Comparison of ENCODE assay signal across 16 cellular contexts in genomic region chr11:83871013-83871412, GRCh38.
DNase-seq lines count a peak whose midpoint lies in the region; ATAC-seq and TF ChIP-seq lines count a peak whose summit lies in the region.
"Had no signal": no experiment of that assay in that cellular context is flagged by ENCODE, and none has a peak within 500 bp of the region (broad histone marks: within the 10 kb centered on the region; RNA-seq: fewer than 3 reads in every experiment).

No MANE protein-coding gene starts in this region.

- no peaks in the 10 kb centered on the region for H3K9me3 ChIP-seq in SK-N-SH
- no peaks in the 10 kb centered on the region for H3K9me3 ChIP-seq in OCI-LY3 (ENCODE audit: insufficient read depth, low read length)
- H3K9me3 ChIP-seq: BLaER1 had no signal

- TF ChIP-seq EP300 in SK-N-SH (IDR thresholded peaks at IDR 0.05; ENCODE audit: borderline replicate concordance in 1 of 2, low read depth in 1 of 2, low read length in 1 of 2): no peak

- H3K79me2 ChIP-seq in SK-N-SH (ENCODE audit: insufficient read depth) (no peaks in the 10 kb centered on the region), OCI-LY3 (ENCODE audit: low read length) (no peaks in the 10 kb centered on the region)

- CTCF ChIA-PET in SK-N-SH (lab: Yijun Ruan, JAX): no interaction called here
- CTCF ChIA-PET in activated CD8-positive, alpha-beta T cell treated with anti-CD3 and anti-CD28 coated beads, Interleukin-2, amount 10 ng/mL, durations not matched to agents 7 days and 5 days (lab: Charles Lee): no interaction called here

- H4K20me1 ChIP-seq in SK-N-SH (ENCODE audit: insufficient read depth): no peaks in the 10 kb centered on the region
- H4K20me1 ChIP-seq in OCI-LY3 (ENCODE audit: insufficient read depth, low read length): no peaks in the 10 kb centered on the region
- H4K20me1 ChIP-seq: BLaER1 had no signal

- 73% methylated on average over 1 of the region's 1 CpG for WGBS in SK-N-SH (ENCODE audit: low lambda C conversion rate)

- H3K27me3 ChIP-seq in SK-N-SH (ENCODE audit: insufficient read depth) (no peaks in the 10 kb centered on the region), OCI-LY3 (ENCODE audit: low read depth, low read length) (no peaks in the 10 kb centered on the region)
- H3K27me3 ChIP-seq: BLaER1 had no signal

- H3K27ac Mint-ChIP-seq in CD14-positive monocyte: no peak overlapping the region
- H3K27ac Mint-ChIP-seq in activated CD8-positive, alpha-beta T cell treated with anti-CD3 and anti-CD28 coated beads, Interleukin-2, amount 10 ng/mL, durations not matched to agents 7 days and 5 days: no peak overlapping the region
- H3K27ac Mint-ChIP-seq: CD4-positive, alpha-beta T cell had no signal

- H3K36me3 ChIP-seq in SK-N-SH (replicated peaks in 1 of 2; ENCODE audit: control insufficient read depth in 1 of 2, insufficient read depth in 2 of 2, low read length in 1 of 2) (no peaks in the 10 kb centered on the region), OCI-LY3 (replicated peaks; ENCODE audit: low read depth, low read length) (peaks cover 5% of the 10 kb centered on the region)
- H3K36me3 ChIP-seq: BLaER1 had no signal

- peaks cover under 1% of the 10 kb centered on the region for H3F3A ChIP-seq in SK-N-SH (replicated peaks; ENCODE audit: insufficient read depth)

- H3K9me3 Mint-ChIP-seq in CD14-positive monocyte: peaks cover 0 to 5% (median 0%) of the 10 kb centered on the region in 7 donors
- no peaks in the 10 kb centered on the region for H3K9me3 Mint-ChIP-seq in activated CD8-positive, alpha-beta T cell treated with anti-CD3 and anti-CD28 coated beads, Interleukin-2, amount 10 ng/mL, durations not matched to agents 7 days and 5 days (ENCODE audit: insufficient read depth)
- H3K9me3 Mint-ChIP-seq: CD4-positive, alpha-beta T cell had no signal

- no peaks in the 10 kb centered on the region for H3K4me1 Mint-ChIP-seq in CD14-positive monocyte
- H3K4me1 Mint-ChIP-seq in activated CD8-positive, alpha-beta T cell treated with anti-CD3 and anti-CD28 coated beads, Interleukin-2, amount 10 ng/mL, durations not matched to agents 7 days and 5 days (ENCODE audit: low read depth): no peaks in the 10 kb centered on the region

- no peaks in the 10 kb centered on the region for H3K27me3 Mint-ChIP-seq in CD14-positive monocyte (ENCODE audit: low read depth in 3 of 3)
- no peaks in the 10 kb centered on the region for H3K27me3 Mint-ChIP-seq in activated CD8-positive, alpha-beta T cell treated with anti-CD3 and anti-CD28 coated beads, Interleukin-2, amount 10 ng/mL, durations not matched to agents 7 days and 5 days (ENCODE audit: low read depth)
- H3K27me3 Mint-ChIP-seq: CD4-positive, alpha-beta T cell had no signal

- TF ChIP-seq CTCF in SK-N-SH (IDR thresholded peaks at IDR 0.05) (no peak), OCI-LY3 (IDR thresholded peaks at IDR 0.05; ENCODE audit: low read depth, low read length) (no peak), CD14-positive monocyte (IDR thresholded peaks at IDR 0.05) (no peak)

- H3K4me3 ChIP-seq in SK-N-SH (ENCODE audit: low read depth in 2 of 2, low read length in 1 of 2): no peak overlapping the region
- peak overlapping the region; percentile 8; the same call in 1 of the 2 replicates for H3K4me3 ChIP-seq in OCI-LY3 (ENCODE audit: low read length)
- H3K4me3 ChIP-seq: BLaER1, GM12878, GM23248 had no signal

- TF ChIP-seq RAD21 in SK-N-SH (IDR thresholded peaks at IDR 0.05; ENCODE audit: low read length): no peak

- intact Hi-C loops in CD14-positive monocyte (cut with micrococcal nuclease): no loop called here

- no peak overlapping the region for H3K9ac ChIP-seq in SK-N-SH
- H3K9ac ChIP-seq in OCI-LY3 (ENCODE audit: low read length): no peak overlapping the region; the same call in 1 of the 2 replicates
- H3K9ac ChIP-seq: BLaER1, GM23248 had no signal

- H3K9me2 ChIP-seq in SK-N-SH: no peaks in the 10 kb centered on the region

- no peak for ATAC-seq in SK-N-SH treated with all-trans-retinoic acid at 6 μM for 48 hours
- ATAC-seq in activated CD8-positive, alpha-beta T cell treated with anti-CD3 and anti-CD28 coated beads, Interleukin-2, amount 10 ng/mL, durations not matched to agents 7 days and 5 days: no peak
- no peak for ATAC-seq in HG03565 (IDR thresholded peaks at IDR 0.05; ENCODE audit: unreplicated experiment)
- ATAC-seq: GM12878, HCT116 had no signal

- POLR2A ChIA-PET in SK-N-SH (lab: Yijun Ruan, JAX): no interaction called here
- POLR2A ChIA-PET in activated CD8-positive, alpha-beta T cell treated with anti-CD3 and anti-CD28 coated beads, Interleukin-2, amount 10 ng/mL, durations not matched to agents 7 days and 5 days (lab: Charles Lee): no interaction called here

- H3K4me2 ChIP-seq in SK-N-SH (no peak overlapping the region), OCI-LY3 (ENCODE audit: low read length) (peak overlapping the region; percentile 48)
- H3K4me2 ChIP-seq: BLaER1 had no signal

- H3K36me3 Mint-ChIP-seq in CD14-positive monocyte: no peaks in the 10 kb centered on the region
- H3K36me3 Mint-ChIP-seq in activated CD8-positive, alpha-beta T cell treated with anti-CD3 and anti-CD28 coated beads, Interleukin-2, amount 10 ng/mL, durations not matched to agents 7 days and 5 days (ENCODE audit: low read depth): no peaks in the 10 kb centered on the region

- H3K27ac ChIP-seq in SK-N-SH (ENCODE audit: low read depth in 2 of 2, low read length in 1 of 2) (peak overlapping the region in 1 of 2 experiments; percentile 4; a peak in 1 of 4 replicates), OCI-LY3 (ENCODE audit: low read length) (peak overlapping the region; percentile 34; the same call in 1 of the 2 replicates)
- H3K27ac ChIP-seq: 22Rv1, BLaER1, GM23248, HL-60 had no signal

- no peak overlapping the region for H2AFZ ChIP-seq in SK-N-SH (ENCODE audit: low read depth)
- no peak overlapping the region for H2AFZ ChIP-seq in OCI-LY3 (ENCODE audit: low read depth, low read length)
- H2AFZ ChIP-seq: GM23248 had no signal

- H3K4me3 Mint-ChIP-seq in CD14-positive monocyte: no peak overlapping the region
- no peak overlapping the region for H3K4me3 Mint-ChIP-seq in activated CD8-positive, alpha-beta T cell treated with anti-CD3 and anti-CD28 coated beads, Interleukin-2, amount 10 ng/mL, durations not matched to agents 7 days and 5 days
- H3K4me3 Mint-ChIP-seq: CD4-positive, alpha-beta T cell had no signal

- H3K4me1 ChIP-seq in SK-N-SH (ENCODE audit: control insufficient read depth in 1 of 2, insufficient read depth in 2 of 2, low read depth in 1 of 2, low read length in 1 of 2) (peaks cover 0 to 6% of the 10 kb centered on the region in 2 experiments; a peak in 2 of 4 replicates), OCI-LY3 (ENCODE audit: low read length) (peaks cover 16% of the 10 kb centered on the region)
- H3K4me1 ChIP-seq: BLaER1 had no signal

- DNase-seq in SK-N-SH: no peak
- DNase-seq in NCI-H82 (lab: John Stamatoyannopoulos, UW): peak; percentile 68
- no peak for DNase-seq in CD14-positive monocyte (ENCODE audit: low spot score)
- no peak for DNase-seq in activated CD8-positive, alpha-beta T cell treated with anti-CD3 and anti-CD28 coated beads, Interleukin-2, amount 10 ng/mL, durations not matched to agents 7 days and 5 days
- DNase-seq in medulla oblongata (ENCODE audit: extremely low spot score): no peak
- DNase-seq: CD4-positive, alpha-beta T cell; DMS79; GM23248 had no signal

TF ChIP-seq in SK-N-SH treated with all-trans-retinoic acid at 6 μM for 48 hours, 23 proteins besides CTCF, POLR2A, EP300 and RAD21 (continues in another document):
- TF ChIP-seq ARNTL (CRISPR knock-in tag; IDR thresholded peaks at IDR 0.05; ENCODE audit: borderline replicate concordance, low read depth) (no peak), PPARA (CRISPR knock-in tag; IDR thresholded peaks at IDR 0.05; ENCODE audit: borderline replicate concordance) (no peak), TOX (CRISPR knock-in tag; IDR thresholded peaks at IDR 0.05; ENCODE audit: borderline replicate concordance) (no peak), ZC3H10 (CRISPR knock-in tag; IDR thresholded peaks at IDR 0.05) (peak; percentile 66; the same call in 1 of the 2 replicates), ISL1 (CRISPR knock-in tag; IDR thresholded peaks at IDR 0.05) (peak; percentile 45)
- TF ChIP-seq, protein P1, sequence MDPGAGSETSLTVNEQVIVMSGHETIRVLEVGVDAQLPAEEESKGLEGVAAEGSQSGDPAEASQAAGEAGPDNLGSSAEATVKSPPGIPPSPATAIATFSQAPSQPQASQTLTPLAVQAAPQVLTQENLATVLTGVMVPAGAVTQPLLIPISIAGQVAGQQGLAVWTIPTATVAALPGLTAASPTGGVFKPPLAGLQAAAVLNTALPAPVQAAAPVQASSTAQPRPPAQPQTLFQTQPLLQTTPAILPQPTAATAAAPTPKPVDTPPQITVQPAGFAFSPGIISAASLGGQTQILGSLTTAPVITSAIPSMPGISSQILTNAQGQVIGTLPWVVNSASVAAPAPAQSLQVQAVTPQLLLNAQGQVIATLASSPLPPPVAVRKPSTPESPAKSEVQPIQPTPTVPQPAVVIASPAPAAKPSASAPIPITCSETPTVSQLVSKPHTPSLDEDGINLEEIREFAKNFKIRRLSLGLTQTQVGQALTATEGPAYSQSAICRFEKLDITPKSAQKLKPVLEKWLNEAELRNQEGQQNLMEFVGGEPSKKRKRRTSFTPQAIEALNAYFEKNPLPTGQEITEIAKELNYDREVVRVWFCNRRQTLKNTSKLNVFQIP (CRISPR knock-in tag; IDR thresholded peaks at IDR 0.05; ENCODE audit: borderline replicate concordance, low read depth): no peak

TF ChIP-seq in SK-N-SH, 30 proteins besides CTCF, POLR2A, EP300 and RAD21:
- TF ChIP-seq, protein P2, sequence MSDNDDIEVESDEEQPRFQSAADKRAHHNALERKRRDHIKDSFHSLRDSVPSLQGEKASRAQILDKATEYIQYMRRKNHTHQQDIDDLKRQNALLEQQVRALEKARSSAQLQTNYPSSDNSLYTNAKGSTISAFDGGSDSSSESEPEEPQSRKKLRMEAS (IDR thresholded peaks at IDR 0.05; ENCODE audit: low read depth): no peak
- no peak for TF ChIP-seq MEF2A (IDR thresholded peaks at IDR 0.05; ENCODE audit: borderline replicate concordance, low read depth)
- no peak for TF ChIP-seq FOXM1 (IDR thresholded peaks at IDR 0.05; ENCODE audit: low read depth)
- TF ChIP-seq PBX3 (IDR thresholded peaks at IDR 0.05): no peak
- TF ChIP-seq RCOR1 (IDR thresholded peaks at IDR 0.05; ENCODE audit: low read length): no peak
- no peak for TF ChIP-seq FOSL2 (IDR thresholded peaks at IDR 0.05; ENCODE audit: borderline replicate concordance, low read depth)
- TF ChIP-seq SMC3 (IDR thresholded peaks at IDR 0.05; ENCODE audit: low read depth, low read length): no peak
